ENCODE assay signal across 9 cellular contexts in the genomic region with DNA sequence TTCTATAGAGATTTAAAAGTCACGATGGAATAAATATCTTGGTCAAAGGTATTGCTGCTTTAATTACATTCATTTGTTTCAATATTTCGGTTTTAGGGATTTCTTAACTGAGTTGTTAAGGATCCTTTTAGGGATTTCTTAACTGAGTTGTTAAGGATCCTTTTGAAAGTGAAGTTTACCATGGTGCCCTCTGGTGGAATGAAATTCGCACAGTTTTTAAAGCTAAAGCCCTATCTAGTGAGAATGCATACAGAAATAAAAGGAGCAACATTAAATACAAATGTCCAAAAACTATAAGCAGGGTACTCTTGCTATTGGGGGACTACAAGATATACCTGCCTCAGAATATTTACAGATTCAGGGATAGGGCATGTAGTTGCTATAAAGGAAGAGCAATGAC.
A peak's percentile ranks its signal among the peaks of the same experiment; 100 is the strongest.
DNase-seq lines count a peak whose midpoint lies in the region; ATAC-seq and TF ChIP-seq lines count a peak whose summit lies in the region.
"Had no signal": no experiment of that assay in that cellular context is flagged by ENCODE, and none has a peak within 500 bp of the region (broad histone marks: within the 10 kb centered on the region; RNA-seq: fewer than 3 reads in every experiment).

No MANE protein-coding gene starts in this region.

- CTCF ChIA-PET in mammary epithelial cell (lab: Charles Lee; ENCODE audit: low non-redundant PET): interaction anchor here (0.6 to 0.7 kb wide), 9 partner anchors 31 to 1815 kb away, joined by 3 to 32 read pairs (median 4); no protein-coding TSS in a partner anchor

- H3K9ac ChIP-seq in mammary epithelial cell (ENCODE audit: insufficient read depth, low read length): no peak overlapping the region

- H3K4me3 ChIP-seq in right atrium auricular region (no peak overlapping the region), mammary epithelial cell (replicated peaks in 1 of 3; ENCODE audit: insufficient read depth in 1 of 3, low read depth in 2 of 3, low read length in 3 of 3) (no peak overlapping the region), lower lobe of right lung (no peak overlapping the region)
- H3K4me3 ChIP-seq: HAP-1 had no signal

- intact Hi-C loops in Right ventricle myocardium superior (cut with DNase I) (loop anchor here (5.0 to 10.0 kb wide), 2 partner anchors 145 to 527 kb away; a partner anchor contains a TSS), mammary epithelial cell (cut with micrococcal nuclease) (loop anchor here (1.0 to 10.0 kb wide), 7 partner anchors 163 to 529 kb away; no protein-coding TSS in a partner anchor), lower lobe of right lung (cut with DNase I) (loop anchor here (5.0 kb wide), 1 partner anchor 522 kb away; no protein-coding TSS in a partner anchor)

- H3K4me1 ChIP-seq in right atrium auricular region (peaks cover 0 to 36% of the 10 kb centered on the region in 2 donors), mammary epithelial cell (ENCODE audit: insufficient read depth, low read length) (peaks cover 26% of the 10 kb centered on the region), lower lobe of right lung (peaks cover 24% of the 10 kb centered on the region)

- H3K27ac ChIP-seq in right atrium auricular region (peak overlapping the region in 1 of 2 donors; percentile 74), mammary epithelial cell (ENCODE audit: insufficient read depth, low read depth, low read length) (no peak overlapping the region), lower lobe of right lung (no peak overlapping the region)

- dilution Hi-C loops in mammary epithelial cell (cut with HindIII; ENCODE audit: low sequenced_read_pairs): no loop called here

- no TSS peak for BruUV-seq in mammary epithelial cell (replicated peaks; lab: Mats Ljungman, UMichigan)

- no peaks in the 10 kb centered on the region for H4K20me1 ChIP-seq in mammary epithelial cell (ENCODE audit: insufficient read depth, low read length)

- no peak for DNase-seq in Right ventricle myocardium superior
- DNase-seq in right atrium auricular region (ENCODE audit: low spot score): no peak
- DNase-seq in NCI-H146 treated with DMSO at 0.1 percent for 48 hours (lab: John Stamatoyannopoulos, UW; ENCODE audit: unreplicated experiment): peak; percentile 8
- DNase-seq in mammary epithelial cell: peak; percentile 30
- DNase-seq in lower lobe of right lung: no peak
- DNase-seq in HuH-7.5 (ENCODE audit: low spot score): no peak
- DNase-seq in GM20000 (ENCODE audit: low spot score): no peak

- WGBS in mammary epithelial cell (ENCODE audit: low coverage, missing lambda C conversion rate): 0% methylated on average over 3 of the region's 3 CpGs

- no peak overlapping the region for H3K4me2 ChIP-seq in mammary epithelial cell (ENCODE audit: insufficient read depth, low read depth, low read length)

- no peaks in the 10 kb centered on the region for H3K79me2 ChIP-seq in mammary epithelial cell (ENCODE audit: insufficient read depth, low read length)

- TF ChIP-seq CTCF in right atrium auricular region (IDR thresholded peaks at IDR 0.05) (peak in 1 of 2 donors; percentile 70), mammary epithelial cell (conservative IDR thresholded peaks at IDR 0.05 in 1 of 2, IDR thresholded peaks at IDR 0.05 in 1 of 2; ENCODE audit: extremely low read depth in 1 of 2, insufficient read depth in 1 of 2, low read depth in 1 of 2, low read length in 2 of 2) (peak; percentile 40 to 66), lower lobe of right lung (IDR thresholded peaks at IDR 0.05) (peak; percentile 66), GM20000 (IDR thresholded peaks at IDR 0.05; ENCODE audit: extremely low read depth, missing control alignments) (no peak)

- peak; percentile 62 for ATAC-seq in Right ventricle myocardium superior (ENCODE audit: poor library complexity)
- ATAC-seq in lower lobe of right lung: peak in 1 of 2 donors; percentile 48
- no peak for ATAC-seq in activated CD4-positive, CD25-positive, alpha-beta regulatory T cell treated with anti-CD3 and anti-CD28 coated beads, Interleukin-2, amount 50 U/mL, for 24 hours

- no peak overlapping the region for H2AFZ ChIP-seq in mammary epithelial cell (ENCODE audit: low read depth, low read length)

- H3K36me3 ChIP-seq in right atrium auricular region (no peaks in the 10 kb centered on the region), mammary epithelial cell (ENCODE audit: insufficient read depth, low read length) (no peaks in the 10 kb centered on the region), lower lobe of right lung (no peaks in the 10 kb centered on the region)
- H3K36me3 ChIP-seq: HAP-1 had no signal

- H3K9me3 ChIP-seq in right atrium auricular region: no peaks in the 10 kb centered on the region
- no peaks in the 10 kb centered on the region for H3K9me3 ChIP-seq in mammary epithelial cell (replicated peaks; ENCODE audit: insufficient read depth, low read length)
- no peaks in the 10 kb centered on the region for H3K9me3 ChIP-seq in lower lobe of right lung
- H3K9me3 ChIP-seq: HAP-1 had no signal

- in situ Hi-C loops in mammary epithelial cell (cut with MboI; ENCODE audit: low sequenced_read_pairs in 2 of 2): loop anchor here (5.0 kb wide), 1 partner anchor 527 kb away; a partner anchor contains a TSS

- no peaks in the 10 kb centered on the region for H3K27me3 ChIP-seq in right atrium auricular region
- no peaks in the 10 kb centered on the region for H3K27me3 ChIP-seq in mammary epithelial cell (ENCODE audit: insufficient read depth, low read length)
- no peaks in the 10 kb centered on the region for H3K27me3 ChIP-seq in lower lobe of right lung (ENCODE audit: low read depth)

Comparison
In these comparisons a context has a peak if more than half of its experiments do, and no peak if none do; other contexts are left out.
1. DNase-seq: peak in NCI-H146 treated with DMSO at 0.1 percent for 48 hours (single experiment) and mammary epithelial cell (single experiment); none in Right ventricle myocardium superior (single experiment), right atrium auricular region (single experiment), lower lobe of right lung (single experiment), HuH-7.5 (single experiment) and GM20000 (single experiment).